1 cellular context compared by ENCODE assay signal in the genomic region with DNA sequence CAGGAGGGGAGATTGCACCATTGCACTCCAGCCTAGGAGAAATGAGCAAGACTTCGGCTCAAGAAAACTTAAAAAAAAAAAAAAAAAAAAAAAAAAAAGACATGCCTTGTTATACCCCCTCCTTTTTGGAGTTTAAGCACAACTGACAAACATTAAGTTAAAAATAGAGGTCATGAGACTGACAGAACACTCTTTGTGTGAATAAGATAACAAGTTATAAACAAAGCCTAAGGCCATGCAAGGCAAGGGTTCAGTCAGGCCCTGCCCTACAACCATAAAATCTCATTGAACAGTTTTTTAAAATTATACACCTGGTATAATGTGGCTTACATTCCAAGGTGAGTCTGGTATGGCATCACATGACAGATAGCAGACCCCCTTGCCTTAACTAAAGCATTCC.
TF ChIP-seq lines count a peak whose summit lies in the region.

No MANE protein-coding gene starts in this region.

TF ChIP-seq in H1, 55 proteins besides CTCF, POLR2A, EP300 and RAD21:
- TF ChIP-seq TAF7 (optimal IDR thresholded peaks at IDR 0.05; ENCODE audit: borderline replicate concordance, low read depth, low read length) = no peak
- no peak for TF ChIP-seq ZNF274 (IDR thresholded peaks at IDR 0.05; ENCODE audit: borderline replicate concordance, extremely low read depth, low read length)
- no peak for TF ChIP-seq TBP (IDR thresholded peaks at IDR 0.05; ENCODE audit: low read depth, low read length)
- no peak for TF ChIP-seq RBBP5 (IDR thresholded peaks at IDR 0.05; ENCODE audit: borderline replicate concordance, low read depth, low read length)
- no peak for TF ChIP-seq KDM5A (IDR thresholded peaks at IDR 0.05; ENCODE audit: low read length)
- no peak for TF ChIP-seq MAX (IDR thresholded peaks at IDR 0.05)
- TF ChIP-seq TEAD4 (IDR thresholded peaks at IDR 0.05; ENCODE audit: low read depth, low read length) = no peak
- no peak for TF ChIP-seq FOSL1 (IDR thresholded peaks at IDR 0.05; ENCODE audit: insufficient read depth, low read depth, low read length)
- no peak for TF ChIP-seq CBX5 (IDR thresholded peaks at IDR 0.05; ENCODE audit: low read depth, low read length)
- no peak for TF ChIP-seq BRCA1 (IDR thresholded peaks at IDR 0.05; ENCODE audit: low read depth, low read length)
- no peak for TF ChIP-seq KDM1A (IDR thresholded peaks at IDR 0.05; ENCODE audit: borderline replicate concordance, low read length)
- TF ChIP-seq SUZ12 (IDR thresholded peaks at IDR 0.05; ENCODE audit: low read length) = no peak
- TF ChIP-seq SIRT6 (IDR thresholded peaks at IDR 0.05; ENCODE audit: low read length) = no peak
- TF ChIP-seq HDAC6 (IDR thresholded peaks at IDR 0.05; ENCODE audit: low read depth, low read length) = no peak
- TF ChIP-seq, protein P1, sequence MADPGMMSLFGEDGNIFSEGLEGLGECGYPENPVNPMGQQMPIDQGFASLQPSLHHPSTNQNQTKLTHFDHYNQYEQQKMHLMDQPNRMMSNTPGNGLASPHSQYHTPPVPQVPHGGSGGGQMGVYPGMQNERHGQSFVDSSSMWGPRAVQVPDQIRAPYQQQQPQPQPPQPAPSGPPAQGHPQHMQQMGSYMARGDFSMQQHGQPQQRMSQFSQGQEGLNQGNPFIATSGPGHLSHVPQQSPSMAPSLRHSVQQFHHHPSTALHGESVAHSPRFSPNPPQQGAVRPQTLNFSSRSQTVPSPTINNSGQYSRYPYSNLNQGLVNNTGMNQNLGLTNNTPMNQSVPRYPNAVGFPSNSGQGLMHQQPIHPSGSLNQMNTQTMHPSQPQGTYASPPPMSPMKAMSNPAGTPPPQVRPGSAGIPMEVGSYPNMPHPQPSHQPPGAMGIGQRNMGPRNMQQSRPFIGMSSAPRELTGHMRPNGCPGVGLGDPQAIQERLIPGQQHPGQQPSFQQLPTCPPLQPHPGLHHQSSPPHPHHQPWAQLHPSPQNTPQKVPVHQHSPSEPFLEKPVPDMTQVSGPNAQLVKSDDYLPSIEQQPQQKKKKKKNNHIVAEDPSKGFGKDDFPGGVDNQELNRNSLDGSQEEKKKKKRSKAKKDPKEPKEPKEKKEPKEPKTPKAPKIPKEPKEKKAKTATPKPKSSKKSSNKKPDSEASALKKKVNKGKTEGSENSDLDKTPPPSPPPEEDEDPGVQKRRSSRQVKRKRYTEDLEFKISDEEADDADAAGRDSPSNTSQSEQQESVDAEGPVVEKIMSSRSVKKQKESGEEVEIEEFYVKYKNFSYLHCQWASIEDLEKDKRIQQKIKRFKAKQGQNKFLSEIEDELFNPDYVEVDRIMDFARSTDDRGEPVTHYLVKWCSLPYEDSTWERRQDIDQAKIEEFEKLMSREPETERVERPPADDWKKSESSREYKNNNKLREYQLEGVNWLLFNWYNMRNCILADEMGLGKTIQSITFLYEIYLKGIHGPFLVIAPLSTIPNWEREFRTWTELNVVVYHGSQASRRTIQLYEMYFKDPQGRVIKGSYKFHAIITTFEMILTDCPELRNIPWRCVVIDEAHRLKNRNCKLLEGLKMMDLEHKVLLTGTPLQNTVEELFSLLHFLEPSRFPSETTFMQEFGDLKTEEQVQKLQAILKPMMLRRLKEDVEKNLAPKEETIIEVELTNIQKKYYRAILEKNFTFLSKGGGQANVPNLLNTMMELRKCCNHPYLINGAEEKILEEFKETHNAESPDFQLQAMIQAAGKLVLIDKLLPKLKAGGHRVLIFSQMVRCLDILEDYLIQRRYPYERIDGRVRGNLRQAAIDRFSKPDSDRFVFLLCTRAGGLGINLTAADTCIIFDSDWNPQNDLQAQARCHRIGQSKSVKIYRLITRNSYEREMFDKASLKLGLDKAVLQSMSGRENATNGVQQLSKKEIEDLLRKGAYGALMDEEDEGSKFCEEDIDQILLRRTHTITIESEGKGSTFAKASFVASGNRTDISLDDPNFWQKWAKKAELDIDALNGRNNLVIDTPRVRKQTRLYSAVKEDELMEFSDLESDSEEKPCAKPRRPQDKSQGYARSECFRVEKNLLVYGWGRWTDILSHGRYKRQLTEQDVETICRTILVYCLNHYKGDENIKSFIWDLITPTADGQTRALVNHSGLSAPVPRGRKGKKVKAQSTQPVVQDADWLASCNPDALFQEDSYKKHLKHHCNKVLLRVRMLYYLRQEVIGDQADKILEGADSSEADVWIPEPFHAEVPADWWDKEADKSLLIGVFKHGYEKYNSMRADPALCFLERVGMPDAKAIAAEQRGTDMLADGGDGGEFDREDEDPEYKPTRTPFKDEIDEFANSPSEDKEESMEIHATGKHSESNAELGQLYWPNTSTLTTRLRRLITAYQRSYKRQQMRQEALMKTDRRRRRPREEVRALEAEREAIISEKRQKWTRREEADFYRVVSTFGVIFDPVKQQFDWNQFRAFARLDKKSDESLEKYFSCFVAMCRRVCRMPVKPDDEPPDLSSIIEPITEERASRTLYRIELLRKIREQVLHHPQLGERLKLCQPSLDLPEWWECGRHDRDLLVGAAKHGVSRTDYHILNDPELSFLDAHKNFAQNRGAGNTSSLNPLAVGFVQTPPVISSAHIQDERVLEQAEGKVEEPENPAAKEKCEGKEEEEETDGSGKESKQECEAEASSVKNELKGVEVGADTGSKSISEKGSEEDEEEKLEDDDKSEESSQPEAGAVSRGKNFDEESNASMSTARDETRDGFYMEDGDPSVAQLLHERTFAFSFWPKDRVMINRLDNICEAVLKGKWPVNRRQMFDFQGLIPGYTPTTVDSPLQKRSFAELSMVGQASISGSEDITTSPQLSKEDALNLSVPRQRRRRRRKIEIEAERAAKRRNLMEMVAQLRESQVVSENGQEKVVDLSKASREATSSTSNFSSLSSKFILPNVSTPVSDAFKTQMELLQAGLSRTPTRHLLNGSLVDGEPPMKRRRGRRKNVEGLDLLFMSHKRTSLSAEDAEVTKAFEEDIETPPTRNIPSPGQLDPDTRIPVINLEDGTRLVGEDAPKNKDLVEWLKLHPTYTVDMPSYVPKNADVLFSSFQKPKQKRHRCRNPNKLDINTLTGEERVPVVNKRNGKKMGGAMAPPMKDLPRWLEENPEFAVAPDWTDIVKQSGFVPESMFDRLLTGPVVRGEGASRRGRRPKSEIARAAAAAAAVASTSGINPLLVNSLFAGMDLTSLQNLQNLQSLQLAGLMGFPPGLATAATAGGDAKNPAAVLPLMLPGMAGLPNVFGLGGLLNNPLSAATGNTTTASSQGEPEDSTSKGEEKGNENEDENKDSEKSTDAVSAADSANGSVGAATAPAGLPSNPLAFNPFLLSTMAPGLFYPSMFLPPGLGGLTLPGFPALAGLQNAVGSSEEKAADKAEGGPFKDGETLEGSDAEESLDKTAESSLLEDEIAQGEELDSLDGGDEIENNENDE (IDR thresholded peaks at IDR 0.05; ENCODE audit: insufficient replicate concordance, low read length) = no peak
- no peak for TF ChIP-seq RXRA (IDR thresholded peaks at IDR 0.05; ENCODE audit: insufficient read depth, low read depth, low read length)
- no peak for TF ChIP-seq CEBPB (IDR thresholded peaks at IDR 0.05; ENCODE audit: low read depth, low read length)
- TF ChIP-seq ASH2L (IDR thresholded peaks at IDR 0.05; ENCODE audit: low read length) = no peak
- TF ChIP-seq JUN (IDR thresholded peaks at IDR 0.05; ENCODE audit: low read depth, low read length) = no peak
